Comparison of ENCODE assay signal across 1 cellular context in the genomic region with DNA sequence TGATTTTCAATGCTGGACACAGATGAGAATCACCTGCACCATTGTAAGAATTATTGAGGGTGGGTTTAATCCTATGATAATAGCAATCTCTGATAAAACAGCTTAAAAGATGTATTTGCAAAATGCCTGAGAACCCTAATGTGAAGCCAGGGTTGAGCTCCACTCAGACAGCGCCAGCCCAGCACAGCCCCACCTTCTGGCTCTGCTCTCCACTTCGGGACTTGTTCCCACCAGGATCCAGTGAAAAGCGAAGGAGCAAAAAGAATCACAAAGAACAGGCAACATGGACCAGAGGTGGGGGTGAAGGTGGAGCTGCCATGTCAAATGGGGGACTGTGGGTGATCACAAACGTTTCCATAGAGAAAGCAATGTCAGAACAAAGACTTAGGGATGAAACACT.
TF ChIP-seq lines count a peak whose summit lies in the region.

No MANE protein-coding gene starts in this region.

TF ChIP-seq in GM23338, 12 proteins besides CTCF, POLR2A, EP300 and RAD21:
- TF ChIP-seq ZNF462 (CRISPR knock-in tag; IDR thresholded peaks at IDR 0.05) = no peak
- no peak for TF ChIP-seq POLR2AphosphoS5 (IDR thresholded peaks at IDR 0.05; ENCODE audit: low read depth)
- no peak for TF ChIP-seq JUNB (IDR thresholded peaks at IDR 0.05; ENCODE audit: unreplicated experiment)
